ENCODE assay signal across 11 cellular contexts in genomic region chr12:106112094-106112822, GRCh38. TPM values are rescaled to one million over a fixed set of nuclear protein-coding genes. Genes with fewer than 3 reads are reported as not detected.
DNase-seq lines count a peak whose midpoint lies in the region; ATAC-seq and TF ChIP-seq lines count a peak whose summit lies in the region.
"Had no signal": no experiment of that assay in that cellular context is flagged by ENCODE, and none has a peak within 500 bp of the region (broad histone marks: within the 10 kb centered on the region; RNA-seq: fewer than 3 reads in every experiment).

No MANE protein-coding gene starts in this region.

- POLR2A ChIA-PET in HEK293 (lab: Yijun Ruan, JAX) (interaction anchor here (1.0 to 1.3 kb wide), 4 partner anchors 27 to 42 kb away, joined by 3 to 4 read pairs (median 4); partner anchors contain the start of gene NUAK1), Panc1 (lab: Charles Lee) (interaction anchor here (0.5 to 0.6 kb wide), 4 partner anchors 14 to 1207 kb away, joined by 3 to 6 read pairs (median 3); no protein-coding TSS in a partner anchor)

- H3K36me3 ChIP-seq in HEK293 (ENCODE audit: control insufficient read depth in 2 of 2, insufficient read depth in 1 of 2, low read length in 2 of 2) (no peaks in the 10 kb centered on the region), Panc1 (ENCODE audit: control insufficient read depth, insufficient read depth, low read length) (no peaks in the 10 kb centered on the region), skeletal muscle satellite cell (ENCODE audit: insufficient read depth, low read length) (no peaks in the 10 kb centered on the region)

- H3K27me3 Mint-ChIP-seq in type B pancreatic cell: peaks cover 4% of the 10 kb centered on the region
- H3K27me3 Mint-ChIP-seq in activated naive CD8-positive, alpha-beta T cell treated with anti-CD3 and anti-CD28 coated beads for 36 hours: peaks cover 25% of the 10 kb centered on the region

- no peaks in the 10 kb centered on the region for H3K9me3 Mint-ChIP-seq in type B pancreatic cell
- no peaks in the 10 kb centered on the region for H3K9me3 Mint-ChIP-seq in activated naive CD8-positive, alpha-beta T cell treated with anti-CD3 and anti-CD28 coated beads for 36 hours
- H3K9me3 Mint-ChIP-seq: activated naive CD4-positive, alpha-beta T cell treated with anti-CD3 and anti-CD28 coated beads, Interleukin-2, amount 10 ng/mL, durations not matched to agents 7 days and 5 days had no signal

- TF ChIP-seq CTCF in HEK293 (tag by site-specific recombination; IDR thresholded peaks at IDR 0.05): no peak
- no peak for TF ChIP-seq CTCF in Panc1 (IDR thresholded peaks at IDR 0.05)
- no peak for TF ChIP-seq CTCF in type B pancreatic cell (conservative IDR thresholded peaks at IDR 0.05)

- ATAC-seq in Panc1 (peak; percentile 62), HG02840 (IDR thresholded peaks at IDR 0.05; ENCODE audit: low FRiP score, unreplicated experiment) (no peak)

- peak overlapping the region; percentile 71 for H3K9ac ChIP-seq in skeletal muscle satellite cell (ENCODE audit: low read depth, low read length)

- H3K9me3 ChIP-seq in HEK293 (ENCODE audit: control insufficient read depth, insufficient read depth, low read depth, low read length): no peaks in the 10 kb centered on the region
- no peaks in the 10 kb centered on the region for H3K9me3 ChIP-seq in Panc1 (ENCODE audit: control insufficient read depth, insufficient read depth, low read depth, low read length)
- H3K9me3 ChIP-seq in skeletal muscle satellite cell (replicated peaks; ENCODE audit: low read length): no peaks in the 10 kb centered on the region

- in situ Hi-C loops in Panc1 (cut with HindIII; ENCODE audit: low pct_unique_long_range_greater_than_20kb, low sequenced_read_pairs): no loop called here

- no peak overlapping the region for H3K4me3 ChIP-seq in HEK293 (ENCODE audit: low read depth, low read length)
- H3K4me3 ChIP-seq in Panc1 (ENCODE audit: low read depth in 2 of 2, low read length in 2 of 2): no peak overlapping the region
- no peak overlapping the region for H3K4me3 ChIP-seq in skeletal muscle satellite cell (ENCODE audit: low read length)

- H3K36me3 Mint-ChIP-seq in type B pancreatic cell: no peaks in the 10 kb centered on the region
- no peaks in the 10 kb centered on the region for H3K36me3 Mint-ChIP-seq in activated naive CD8-positive, alpha-beta T cell treated with anti-CD3 and anti-CD28 coated beads for 36 hours
- H3K36me3 Mint-ChIP-seq: activated naive CD4-positive, alpha-beta T cell treated with anti-CD3 and anti-CD28 coated beads, Interleukin-2, amount 10 ng/mL, durations not matched to agents 7 days and 5 days had no signal

- H3K27me3 ChIP-seq in Panc1 (ENCODE audit: control insufficient read depth, insufficient read depth, low read length) (no peaks in the 10 kb centered on the region), skeletal muscle satellite cell (ENCODE audit: control insufficient read depth, insufficient read depth, low read length) (no peaks in the 10 kb centered on the region)

- peaks cover 64% of the 10 kb centered on the region for H3K4me1 Mint-ChIP-seq in type B pancreatic cell (ENCODE audit: unreplicated experiment)
- peaks cover 6% of the 10 kb centered on the region for H3K4me1 Mint-ChIP-seq in activated naive CD8-positive, alpha-beta T cell treated with anti-CD3 and anti-CD28 coated beads for 36 hours
- H3K4me1 Mint-ChIP-seq: activated naive CD4-positive, alpha-beta T cell treated with anti-CD3 and anti-CD28 coated beads, Interleukin-2, amount 10 ng/mL, durations not matched to agents 7 days and 5 days had no signal

- BruUV-seq in Panc1 (replicated peaks; lab: Mats Ljungman, UMichigan): no TSS peak

- H3K4me3 Mint-ChIP-seq in type B pancreatic cell: no peak overlapping the region
- H3K4me3 Mint-ChIP-seq in activated naive CD8-positive, alpha-beta T cell treated with anti-CD3 and anti-CD28 coated beads for 36 hours: no peak overlapping the region
- H3K4me3 Mint-ChIP-seq: activated naive CD4-positive, alpha-beta T cell treated with anti-CD3 and anti-CD28 coated beads, Interleukin-2, amount 10 ng/mL, durations not matched to agents 7 days and 5 days had no signal

- intact Hi-C loops in Panc1 (cut with micrococcal nuclease; ENCODE audit: unreplicated experiment): no loop called here

- CTCF ChIA-PET in HEK293 (lab: Yijun Ruan, JAX): interaction anchor here (0.7 to 4.4 kb wide), 2 partner anchors 24 to 680 kb away, joined by 3 to 26 read pairs; no protein-coding TSS in a partner anchor
- CTCF ChIA-PET in Panc1 (lab: Charles Lee): no interaction called here

- DNase-seq in Panc1 (ENCODE audit: low read depth, low spot score) (no peak), glomerular visceral epithelial cell (ENCODE audit: extremely low spot score) (peak; percentile 54), type B pancreatic cell (ENCODE audit: extremely low spot score, unreplicated experiment) (no peak)
- DNase-seq in activated naive CD8-positive, alpha-beta T cell treated with anti-CD3 and anti-CD28 coated beads for 36 hours: no peak
- no peak for DNase-seq in activated effector memory CD4-positive, alpha-beta T cell treated with anti-CD3 and anti-CD28 coated beads, Interleukin-2, amount 50 U/mL, for 16 hours
- DNase-seq: activated naive CD4-positive, alpha-beta T cell treated with anti-CD3 and anti-CD28 coated beads, Interleukin-2, amount 10 ng/mL, durations not matched to agents 7 days and 5 days; DND-41; NCI-H187 had no signal

- peak overlapping the region; percentile 64 for H3K4me2 ChIP-seq in skeletal muscle satellite cell (ENCODE audit: low read length)

- H3K27ac ChIP-seq in HEK293 (ENCODE audit: extremely low read depth, low read depth, low read length) (no peak overlapping the region; the same call in 1 of the 2 replicates), Panc1 (ENCODE audit: low read length) (peak overlapping the region; percentile 86)

- H3K4me1 ChIP-seq in HEK293 (ENCODE audit: control insufficient read depth, insufficient read depth, low read length): peaks cover 32% of the 10 kb centered on the region
- peaks cover 100% of the 10 kb centered on the region for H3K4me1 ChIP-seq in Panc1 (ENCODE audit: control insufficient read depth, insufficient read depth, low read length)
- H3K4me1 ChIP-seq in skeletal muscle satellite cell (ENCODE audit: control insufficient read depth, insufficient read depth, low read length): peaks cover 52% of the 10 kb centered on the region

- H3K27ac Mint-ChIP-seq in type B pancreatic cell: no peak overlapping the region
- H3K27ac Mint-ChIP-seq in activated naive CD8-positive, alpha-beta T cell treated with anti-CD3 and anti-CD28 coated beads for 36 hours: no peak overlapping the region
- H3K27ac Mint-ChIP-seq: activated naive CD4-positive, alpha-beta T cell treated with anti-CD3 and anti-CD28 coated beads, Interleukin-2, amount 10 ng/mL, durations not matched to agents 7 days and 5 days had no signal

TF ChIP-seq in HEK293, 187 proteins besides CTCF, POLR2A, EP300 and RAD21 (continues in another document):
- TF ChIP-seq ZNF202 (tag by site-specific recombination; IDR thresholded peaks at IDR 0.05; ENCODE audit: borderline replicate concordance): no peak
- TF ChIP-seq OSR2 (tag by site-specific recombination; IDR thresholded peaks at IDR 0.05): peak; percentile 98
- peak; percentile 41; the same call in 1 of the 2 replicates for TF ChIP-seq ZNF639 (tag by site-specific recombination; IDR thresholded peaks at IDR 0.05)
- no peak for TF ChIP-seq ZNF423 (tag by site-specific recombination; IDR thresholded peaks at IDR 0.05)
- no peak for TF ChIP-seq EGR2 (tag by site-specific recombination; IDR thresholded peaks at IDR 0.05; ENCODE audit: low read depth)
- peak; percentile 69; the same call in 1 of the 2 replicates for TF ChIP-seq ZNF629 (tag by site-specific recombination; IDR thresholded peaks at IDR 0.05)
- peak; percentile 59 for TF ChIP-seq ZNF18 (tag by site-specific recombination; IDR thresholded peaks at IDR 0.05)

RNA-seq across cellular contexts. Expression of gene NUAK1, which starts 26.5 kb away (rescaled TPM):
- 50.3 TPM for total RNA-seq in Panc1 (2021; ENCODE audit: unreplicated experiment)
- 33.2 TPM for polyA plus RNA-seq in Panc1 (2012; ENCODE audit: insufficient read length)
- 1.3 and 6.1 TPM in 2 replicates for total RNA-seq in skeletal muscle satellite cell (2012; rRNA removed)
- total RNA-seq in type B pancreatic cell (ENCODE audit: low replicate concordance): 6.5 and 8.1 TPM in 2 replicates
- not detected for total RNA-seq in activated naive CD8-positive, alpha-beta T cell treated with anti-CD3 and anti-CD28 coated beads for 36 hours
